32 cellular contexts compared by ENCODE assay signal in genomic region chr10:76962851-76963250, GRCh38.
DNase-seq lines count a peak whose midpoint lies in the region; ATAC-seq, FAIRE-seq and TF ChIP-seq lines count a peak whose summit lies in the region.
"Had no signal": no experiment of that assay in that cellular context is flagged by ENCODE, and none has a peak within 500 bp of the region (broad histone marks: within the 10 kb centered on the region; RNA-seq: fewer than 3 reads in every experiment).

No MANE protein-coding gene starts in this region.

- H3K4ac ChIP-seq in mesenchymal stem cell (ENCODE audit: low read depth in 1 of 2, low read length in 2 of 2): no peak overlapping the region

- no peak for TF ChIP-seq EP300 in K562 (IDR thresholded peaks at IDR 0.05; ENCODE audit: low read length)

- H4K8ac ChIP-seq in mesenchymal stem cell (ENCODE audit: low read length): no peak overlapping the region

- TF ChIP-seq CTCF in AG04450 (IDR thresholded peaks at IDR 0.05; ENCODE audit: low read depth, low read length) (no peak), K562 (IDR thresholded peaks at IDR 0.05 in 2 of 3, conservative IDR thresholded peaks at IDR 0.05 in 1 of 3; ENCODE audit: insufficient read depth in 2 of 3, low read depth in 1 of 3, low read length in 3 of 3) (no peak)

- ATAC-seq in K562 (no peak), GM21390 (IDR thresholded peaks at IDR 0.05; ENCODE audit: unreplicated experiment) (no peak)
- ATAC-seq: activated CD4-positive, alpha-beta T cell treated with anti-CD3 and anti-CD28 coated beads for 36 hours; activated CD8-positive, alpha-beta T cell treated with anti-CD3 and anti-CD28 coated beads, Interleukin-2, amount 10 ng/mL, durations not matched to agents 7 days and 5 days; activated naive CD4-positive, alpha-beta T cell treated with anti-CD3 and anti-CD28 coated beads, Interleukin-2, amount 50 U/mL, for 72 hours; GM12878; HepG2; left lobe of liver had no signal

- no peaks in the 10 kb centered on the region for H3K79me2 ChIP-seq in K562 (ENCODE audit: control insufficient read depth, insufficient read depth, low read length)

- H3K4me1 ChIP-seq in K562 (replicated peaks in 1 of 2; ENCODE audit: control insufficient read depth in 2 of 2, insufficient read depth in 2 of 2, low read length in 2 of 2) (no peaks in the 10 kb centered on the region), mesenchymal stem cell (ENCODE audit: control insufficient read depth, insufficient read depth, low read depth, low read length) (no peaks in the 10 kb centered on the region)
- H3K4me1 ChIP-seq: stomach, thyroid gland had no signal

- 0% methylated on average over 4 of the region's 4 CpGs for WGBS in K562 (ENCODE audit: insufficient coverage, low coverage, missing lambda C conversion rate)
- 93% methylated on average over 4 of the region's 4 CpGs for WGBS in mesenchymal stem cell

- no peak overlapping the region for H2AK5ac ChIP-seq in mesenchymal stem cell (ENCODE audit: low read length, severe bottlenecking)

- H3K9ac ChIP-seq in K562 (ENCODE audit: insufficient read depth in 1 of 2, low read depth in 2 of 2, low read length in 2 of 2) (no peak overlapping the region), mesenchymal stem cell (ENCODE audit: low read length) (peak overlapping the region; percentile 15)

- BruUV-seq in K562 (replicated peaks; lab: Mats Ljungman, UMichigan): no TSS peak

- no peaks in the 10 kb centered on the region for H3K9me1 ChIP-seq in K562 (ENCODE audit: control insufficient read depth, insufficient read depth, low read length)

- H2AFZ ChIP-seq in K562 (ENCODE audit: low read depth, low read length) (no peak overlapping the region), mesenchymal stem cell (ENCODE audit: low read depth, low read length) (no peak overlapping the region)

- CTCF ChIA-PET in AG04450 (lab: Charles Lee): interaction anchor here (0.7 kb wide), 1 partner anchor 22 kb away, joined by 3 read pairs; no protein-coding TSS in a partner anchor
- CTCF ChIA-PET in K562 (lab: Yijun Ruan, JAX; ENCODE audit: low intra/inter-chr PET ratio): no interaction called here

- no peak overlapping the region for H3K4me3 ChIP-seq in AG04450 (ENCODE audit: low read depth, low read length)
- H3K4me3 ChIP-seq in K562: no peak overlapping the region
- peak overlapping the region in 1 of 2 experiments; percentile 54 for H3K4me3 ChIP-seq in mesenchymal stem cell (ENCODE audit: insufficient read depth in 1 of 2, low read depth in 1 of 2, low read length in 2 of 2)
- H3K4me3 ChIP-seq: GM12878, SJCRH30, stomach, thyroid gland had no signal

- H3K27ac ChIP-seq in AG04450 (ENCODE audit: low read depth, low read length) (peak overlapping the region; percentile 25), K562 (ENCODE audit: extremely low read depth, low read depth, low read length) (no peak overlapping the region), mesenchymal stem cell (ENCODE audit: low read length, poor library complexity, severe bottlenecking) (no peak overlapping the region)
- H3K27ac ChIP-seq: SJCRH30, stomach, thyroid gland had no signal

- H3K23ac ChIP-seq in mesenchymal stem cell (ENCODE audit: low read length in 2 of 2): no peak overlapping the region

- H3K79me1 ChIP-seq in mesenchymal stem cell (replicated peaks; ENCODE audit: low read length, poor library complexity, severe bottlenecking): no peaks in the 10 kb centered on the region

- H3K27me3 ChIP-seq in AG04450 (ENCODE audit: control insufficient read depth, insufficient read depth, low read length): no peaks in the 10 kb centered on the region
- H3K27me3 ChIP-seq in K562 (ENCODE audit: control insufficient read depth in 2 of 2, insufficient read depth in 2 of 2, low read length in 2 of 2): no peaks in the 10 kb centered on the region
- no peaks in the 10 kb centered on the region for H3K27me3 ChIP-seq in mesenchymal stem cell (ENCODE audit: control insufficient read depth in 1 of 2, insufficient read depth in 1 of 2, low read length in 2 of 2)
- H3K27me3 ChIP-seq: SJCRH30, stomach, thyroid gland had no signal

- H3K9me3 ChIP-seq in AG04450 (ENCODE audit: control insufficient read depth, insufficient read depth, low read length) (no peaks in the 10 kb centered on the region), K562 (replicated peaks; ENCODE audit: control insufficient read depth, insufficient read depth, low read depth, low read length) (no peaks in the 10 kb centered on the region), mesenchymal stem cell (ENCODE audit: control insufficient read depth, low read length) (peaks cover 3% of the 10 kb centered on the region)
- H3K9me3 ChIP-seq: SJCRH30, thyroid gland had no signal

- POLR2A ChIA-PET in AG04450 (lab: Yijun Ruan, JAX): no interaction called here
- POLR2A ChIA-PET in K562 (lab: Yijun Ruan, JAX): no interaction called here

- DNase-seq in AG04450 (ENCODE audit: low read depth, low spot score) (no peak), GM04504 (ENCODE audit: low read depth) (peak; percentile 51), K562 (ENCODE audit: extremely low read depth in 1 of 4, low spot score in 3 of 4) (no peak), mesenchymal stem cell (no peak), NCI-H2196 treated with DMSO at 0.1 percent for 48 hours (lab: John Stamatoyannopoulos, UW; ENCODE audit: unreplicated experiment) (no peak), NCI-H2171 treated with DMSO at 0.1 percent for 48 hours (lab: John Stamatoyannopoulos, UW) (no peak), SW480 (ENCODE audit: low spot score) (no peak)
- DNase-seq: activated CD4-positive, alpha-beta T cell treated with anti-CD3 and anti-CD28 coated beads for 36 hours; activated CD8-positive, alpha-beta T cell treated with anti-CD3 and anti-CD28 coated beads, Interleukin-2, amount 10 ng/mL, durations not matched to agents 7 days and 5 days; anterior cingulate cortex; C1 segment of cervical spinal cord; DND-41; effector CD8-positive, alpha-beta T cell; erythroblast; mesendoderm; naive B cell; NCI-H1048; NCI-H1694 treated with DMSO at 0.1 percent for 48 hours; NCI-H524 treated with DMSO at 0.1 percent for 48 hours; nucleus accumbens; small intestine; stimulated activated CD4-positive, alpha-beta T cell treated with anti-CD3 and anti-CD28 coated beads, Interleukin-1b, Interleukin-23, amount 100 ng/mL, for 48 hours; stimulated activated CD8-positive, alpha-beta memory T cell treated with anti-CD3 and anti-CD28 coated beads, Interleukin-4, amount 100 ng/mL, for 48 hours; stomach; thyroid gland had no signal

- no peak overlapping the region for H2BK5ac ChIP-seq in mesenchymal stem cell (ENCODE audit: low read depth, low read length, poor library complexity, severe bottlenecking)

- no peak overlapping the region for H4K91ac ChIP-seq in mesenchymal stem cell (ENCODE audit: low read length)

- H2BK12ac ChIP-seq in mesenchymal stem cell (ENCODE audit: low read length in 2 of 2): no peak overlapping the region

- H3K36me3 ChIP-seq in K562 (ENCODE audit: control insufficient read depth, insufficient read depth, low read length): no peaks in the 10 kb centered on the region
- no peaks in the 10 kb centered on the region for H3K36me3 ChIP-seq in mesenchymal stem cell (ENCODE audit: control insufficient read depth in 1 of 2, insufficient read depth in 2 of 2, low read depth in 1 of 2, low read length in 2 of 2)
- H3K36me3 ChIP-seq: SJCRH30, thyroid gland had no signal

- no peak overlapping the region for H2BK120ac ChIP-seq in mesenchymal stem cell (ENCODE audit: low read depth, low read length)

- no peak overlapping the region for H2BK15ac ChIP-seq in mesenchymal stem cell (ENCODE audit: low read depth, poor library complexity, severe bottlenecking)

- intact Hi-C loops in K562 (cut with micrococcal nuclease): no loop called here

- TF ChIP-seq RAD21 in K562 (CRISPR knock-in tag; conservative IDR thresholded peaks at IDR 0.05 in 1 of 2, IDR thresholded peaks at IDR 0.05 in 1 of 2): no peak

- FAIRE-seq in K562 (lab: Jason Lieb, UNC): peak; percentile 32
- FAIRE-seq: colon, GM12878, HepG2, small intestine had no signal

- no peak overlapping the region for H3K18ac ChIP-seq in mesenchymal stem cell (ENCODE audit: low read depth in 1 of 2, low read length in 2 of 2)

- no peak overlapping the region for H3K14ac ChIP-seq in mesenchymal stem cell (ENCODE audit: low read length in 2 of 2)

- in situ Hi-C loops in K562 (cut with MboI): no loop called here

- H3K4me2 ChIP-seq in K562 (ENCODE audit: insufficient read depth, low read length): no peak overlapping the region
- H3K4me2 ChIP-seq in mesenchymal stem cell (ENCODE audit: low read length, poor library complexity, severe bottlenecking): no peak overlapping the region

- no peaks in the 10 kb centered on the region for H4K20me1 ChIP-seq in K562 (replicated peaks; ENCODE audit: control insufficient read depth, insufficient read depth, low read length)

- no peak for TF ChIP-seq POLR2A in K562 (conservative IDR thresholded peaks at IDR 0.05)

TF ChIP-seq in K562, 482 proteins besides CTCF, POLR2A, EP300 and RAD21:
- TF ChIP-seq TEAD1 (CRISPR knock-in tag; IDR thresholded peaks at IDR 0.05) (no peak), FOXJ2 (tag; IDR thresholded peaks at IDR 0.05) (no peak), HNRNPH1 (optimal IDR thresholded peaks at IDR 0.05; ENCODE audit: low read depth, low read length) (no peak)
